In the genomic region with DNA sequence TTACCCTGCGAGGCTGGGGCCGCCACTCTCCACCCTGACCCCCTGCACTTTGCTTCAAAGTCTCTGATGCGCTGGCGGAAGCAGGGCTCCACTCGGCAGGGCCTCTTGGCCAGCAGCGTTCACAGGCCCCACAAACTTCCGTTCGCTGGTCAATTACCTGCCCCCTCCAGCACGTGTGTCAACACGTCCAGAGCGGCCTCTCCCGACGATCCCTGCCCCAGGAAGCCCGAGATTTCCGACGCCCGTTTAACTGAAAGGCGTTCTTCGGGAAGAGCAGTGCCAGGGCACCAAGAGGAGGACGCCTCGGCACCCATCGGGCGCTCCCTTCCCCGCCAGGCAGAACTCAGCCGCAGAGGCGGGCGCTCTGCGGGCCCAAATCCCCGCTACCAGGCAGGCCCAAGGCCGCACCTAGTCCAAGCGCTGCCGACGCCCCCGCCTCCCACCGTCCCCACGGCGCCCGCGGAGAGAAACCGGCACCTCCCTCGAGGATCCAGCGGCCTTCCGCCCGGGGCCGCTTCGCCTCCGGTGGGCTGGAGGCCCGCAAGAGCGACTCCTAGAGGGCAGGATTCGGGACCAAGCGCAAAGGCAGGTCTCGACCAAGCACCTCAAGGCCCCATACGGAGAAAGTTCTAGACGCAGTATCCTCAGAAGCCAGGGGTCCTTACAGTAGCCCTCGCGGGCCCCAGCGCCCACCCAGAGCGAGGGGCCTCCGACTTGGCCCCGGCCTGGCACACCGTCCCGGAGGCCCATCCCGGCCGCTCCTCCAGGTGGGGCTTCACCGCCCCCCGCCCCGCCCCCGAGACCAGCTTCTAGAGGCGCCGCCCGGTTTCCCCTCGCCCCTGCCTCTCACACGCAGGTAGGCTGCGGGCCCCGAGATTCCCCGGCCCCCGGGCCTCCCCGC, we compare ENCODE assay signal across 8 cellular contexts. TPM values are rescaled to one million over a fixed set of nuclear protein-coding genes. Genes with fewer than 3 reads are reported as not detected.
DNase-seq lines count a peak whose midpoint lies in the region; ATAC-seq, FAIRE-seq and TF ChIP-seq lines count a peak whose summit lies in the region.

No MANE protein-coding gene starts in this region.

- H3K4me3 ChIP-seq in esophagus (ENCODE audit: low read depth in 1 of 2, low read length in 2 of 2) (peak overlapping the region; percentile 57 to 65), neural cell (ENCODE audit: low read length) (peak overlapping the region; percentile 78)

- TF ChIP-seq RAD21 in neural cell (conservative IDR thresholded peaks at IDR 0.05): peak; percentile 6

- peaks cover 0 to 8% of the 10 kb centered on the region in 2 donors for H3K36me3 ChIP-seq in esophagus (ENCODE audit: control insufficient read depth in 2 of 2, insufficient read depth in 2 of 2, low read length in 1 of 2)
- no peaks in the 10 kb centered on the region for H3K36me3 ChIP-seq in neural cell (ENCODE audit: insufficient read depth, low read length)

- no peaks in the 10 kb centered on the region for H3F3A ChIP-seq in neural cell (ENCODE audit: insufficient read depth, low read length, poor library complexity, severe bottlenecking)

- H4K20me1 ChIP-seq in neural cell (ENCODE audit: insufficient read depth): no peaks in the 10 kb centered on the region

- FAIRE-seq in urothelium cell line (lab: Jason Lieb, UNC): no peak

- peak overlapping the region; percentile 86 to 97 for H3K27ac ChIP-seq in esophagus (ENCODE audit: low read depth in 2 of 2, low read length in 1 of 2)
- peak overlapping the region; percentile 81 for H3K27ac ChIP-seq in neural cell (ENCODE audit: low read length)

- peak; percentile 23 for ATAC-seq in HG02840 (IDR thresholded peaks at IDR 0.05; ENCODE audit: low FRiP score, unreplicated experiment)

- DNase-seq in SKM-1 (lab: John Stamatoyannopoulos, UW; ENCODE audit: unreplicated experiment): peak; percentile 4
- no peak for DNase-seq in SKM-1 treated with dmso at 0.1 percent for 144 hours (lab: John Stamatoyannopoulos, UW; ENCODE audit: unreplicated experiment)
- DNase-seq in NCI-H1694 treated with DMSO at 0.1 percent for 48 hours (lab: John Stamatoyannopoulos, UW): peak; percentile 35
- DNase-seq in activated CD4-positive, alpha-beta T cell treated with anti-CD3 and anti-CD28 coated beads, Interleukin-2, amount 50 U/mL, for 4 hours: peak; percentile 37 to 40
- DNase-seq in urothelium cell line (ENCODE audit: low spot score): peak; percentile 65

- TF ChIP-seq CTCF in neural cell (IDR thresholded peaks at IDR 0.05; ENCODE audit: poor library complexity, severe bottlenecking): peak; percentile 50

- WGBS in esophagus, 2 donors: 1 to 30% methylated on average over 45 to 78 of the region's 78 CpGs

- no peaks in the 10 kb centered on the region for H3K9me2 ChIP-seq in neural cell (ENCODE audit: insufficient read depth, low read length)

- H2AFZ ChIP-seq in neural cell (ENCODE audit: low read depth, low read length): no peak overlapping the region

- no peak for TF ChIP-seq EP300 in neural cell (conservative IDR thresholded peaks at IDR 0.05; ENCODE audit: poor library complexity, severe bottlenecking)

- H3K79me2 ChIP-seq in neural cell (replicated peaks; ENCODE audit: insufficient read depth, low read length): peaks cover 16% of the 10 kb centered on the region

- peak overlapping the region; percentile 51 for H3K4me2 ChIP-seq in neural cell (ENCODE audit: low read length)

- H3K9ac ChIP-seq in neural cell (ENCODE audit: low read length): peak overlapping the region; percentile 75

- H3K9me3 ChIP-seq in esophagus (ENCODE audit: control insufficient read depth in 2 of 2, insufficient read depth in 1 of 2, low read depth in 1 of 2, low read length in 1 of 2) (no peaks in the 10 kb centered on the region), neural cell (ENCODE audit: low read length) (no peaks in the 10 kb centered on the region)

- H3K4me1 ChIP-seq in esophagus (ENCODE audit: control insufficient read depth in 2 of 2, insufficient read depth in 2 of 2, low read length in 1 of 2): peaks cover 6 to 30% of the 10 kb centered on the region in 2 donors

- H3K27me3 ChIP-seq in esophagus (ENCODE audit: control insufficient read depth in 1 of 2, insufficient read depth in 2 of 2, low read length in 2 of 2) (no peaks in the 10 kb centered on the region), neural cell (ENCODE audit: insufficient read depth, low read depth, low read length) (no peaks in the 10 kb centered on the region)

TF ChIP-seq in neural cell, 6 proteins besides CTCF, POLR2A, EP300 and RAD21:
- TF ChIP-seq SMC3 (conservative IDR thresholded peaks at IDR 0.05; ENCODE audit: poor library complexity) (peak; percentile 6), POLR2AphosphoS5 (IDR thresholded peaks at IDR 0.05) (no peak)
- TF ChIP-seq, protein P1, sequence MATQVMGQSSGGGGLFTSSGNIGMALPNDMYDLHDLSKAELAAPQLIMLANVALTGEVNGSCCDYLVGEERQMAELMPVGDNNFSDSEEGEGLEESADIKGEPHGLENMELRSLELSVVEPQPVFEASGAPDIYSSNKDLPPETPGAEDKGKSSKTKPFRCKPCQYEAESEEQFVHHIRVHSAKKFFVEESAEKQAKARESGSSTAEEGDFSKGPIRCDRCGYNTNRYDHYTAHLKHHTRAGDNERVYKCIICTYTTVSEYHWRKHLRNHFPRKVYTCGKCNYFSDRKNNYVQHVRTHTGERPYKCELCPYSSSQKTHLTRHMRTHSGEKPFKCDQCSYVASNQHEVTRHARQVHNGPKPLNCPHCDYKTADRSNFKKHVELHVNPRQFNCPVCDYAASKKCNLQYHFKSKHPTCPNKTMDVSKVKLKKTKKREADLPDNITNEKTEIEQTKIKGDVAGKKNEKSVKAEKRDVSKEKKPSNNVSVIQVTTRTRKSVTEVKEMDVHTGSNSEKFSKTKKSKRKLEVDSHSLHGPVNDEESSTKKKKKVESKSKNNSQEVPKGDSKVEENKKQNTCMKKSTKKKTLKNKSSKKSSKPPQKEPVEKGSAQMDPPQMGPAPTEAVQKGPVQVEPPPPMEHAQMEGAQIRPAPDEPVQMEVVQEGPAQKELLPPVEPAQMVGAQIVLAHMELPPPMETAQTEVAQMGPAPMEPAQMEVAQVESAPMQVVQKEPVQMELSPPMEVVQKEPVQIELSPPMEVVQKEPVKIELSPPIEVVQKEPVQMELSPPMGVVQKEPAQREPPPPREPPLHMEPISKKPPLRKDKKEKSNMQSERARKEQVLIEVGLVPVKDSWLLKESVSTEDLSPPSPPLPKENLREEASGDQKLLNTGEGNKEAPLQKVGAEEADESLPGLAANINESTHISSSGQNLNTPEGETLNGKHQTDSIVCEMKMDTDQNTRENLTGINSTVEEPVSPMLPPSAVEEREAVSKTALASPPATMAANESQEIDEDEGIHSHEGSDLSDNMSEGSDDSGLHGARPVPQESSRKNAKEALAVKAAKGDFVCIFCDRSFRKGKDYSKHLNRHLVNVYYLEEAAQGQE (IDR thresholded peaks at IDR 0.05; ENCODE audit: borderline replicate concordance): no peak
TF ChIP-seq in neural cell: peak in this region for 1.

RNA-seq across cellular contexts. Expression of a gene that starts 0.6 kb away (rescaled TPM):
- polyA plus RNA-seq in esophagus (100 to 1,000 TPM in 1 of 2 donors, 10 to 100 TPM in 1; 98.8 to 185 TPM), neural cell (154 and 182 TPM in 2 replicates)
- polyA minus RNA-seq in neural cell: 86.4 TPM in 2 replicates

RNA-seq across cellular contexts. Expression of a gene that starts 1.1 kb away (rescaled TPM):
- polyA plus RNA-seq in esophagus: 1 to 10 TPM; 1.8 to 2.9 TPM
- polyA plus RNA-seq in neural cell: 3.2 and 3.6 TPM in 2 replicates
- 8.6 and 10.2 TPM in 2 replicates for polyA minus RNA-seq in neural cell

RNA-seq across cellular contexts. Expression of a gene that starts 35.9 kb away (rescaled TPM):
- polyA plus RNA-seq in esophagus (10 to 100 TPM; 33.0 to 41.4 TPM), neural cell (36.4 and 62.4 TPM in 2 replicates)
- polyA minus RNA-seq in neural cell: 37.7 and 42.1 TPM in 2 replicates

RNA-seq across cellular contexts. Expression of a gene that starts 40.4 kb away (rescaled TPM):
- polyA plus RNA-seq in esophagus (10 to 100 TPM in 1 of 2 donors, 1 to 10 TPM in 1; 5.1 to 12.4 TPM), neural cell (0.48 and 0.76 TPM in 2 replicates)
- 0.97 and 1.5 TPM in 2 replicates for polyA minus RNA-seq in neural cell

RNA-seq across cellular contexts. Expression of a gene that starts 50.0 kb away (rescaled TPM):
- polyA plus RNA-seq in esophagus: 1 to 10 TPM; 5.0 to 6.4 TPM
- 9.5 and 15.0 TPM in 2 replicates for polyA plus RNA-seq in neural cell
- 4.1 and 4.4 TPM in 2 replicates for polyA minus RNA-seq in neural cell
